Comparison of ENCODE assay signal across 8 cellular contexts in the genomic region with DNA sequence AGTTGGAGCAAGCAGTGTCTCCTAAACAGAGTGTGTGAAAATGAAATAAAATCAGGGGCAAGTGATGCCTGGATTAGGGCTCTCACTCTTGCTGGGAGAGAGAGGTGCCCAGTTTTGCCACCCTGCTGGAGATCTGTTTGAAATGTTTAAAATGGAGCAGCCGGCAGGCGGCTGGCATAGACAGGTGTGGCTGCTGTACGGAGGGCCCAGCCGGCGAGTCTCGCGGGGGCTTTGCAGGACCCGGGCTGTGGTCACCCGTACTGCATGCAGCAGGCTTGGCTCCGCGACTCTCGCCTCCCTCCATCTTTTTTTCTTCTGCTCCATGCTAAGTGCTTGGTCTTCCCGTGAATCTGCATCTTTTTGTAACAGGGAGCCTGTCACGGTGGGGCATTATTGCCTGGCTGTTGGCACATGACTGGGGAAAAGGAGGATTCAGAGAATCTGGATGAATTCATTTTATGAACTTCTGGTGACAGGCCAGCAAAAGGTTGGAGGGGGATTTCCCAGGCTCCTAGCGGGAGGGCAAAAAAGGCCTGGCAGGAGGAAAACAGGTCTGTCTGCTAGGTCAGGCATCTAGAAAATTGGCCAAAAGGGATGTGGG. TPM values are rescaled to one million over a fixed set of nuclear protein-coding genes. Genes with fewer than 3 reads are reported as not detected.
DNase-seq lines count a peak whose midpoint lies in the region; ATAC-seq and TF ChIP-seq lines count a peak whose summit lies in the region.

No MANE protein-coding gene starts in this region.

- no peak for TF ChIP-seq POLR2A in prostate gland (IDR thresholded peaks at IDR 0.05)

- 10% methylated on average over 14 of the region's 15 CpGs for WGBS in prostate gland

- no peaks in the 10 kb centered on the region for H3K27me3 ChIP-seq in prostate gland (replicated peaks; ENCODE audit: insufficient read depth)

- no peaks in the 10 kb centered on the region for H3K36me3 ChIP-seq in prostate gland

- intact Hi-C loops in prostate gland (cut with DNase I) = no loop called here

- DNase-seq in NCI-H82 (lab: John Stamatoyannopoulos, UW) (peak; percentile 21), NCI-H82 treated with DMSO at 0.1 percent for 48 hours (lab: John Stamatoyannopoulos, UW; ENCODE audit: unreplicated experiment) (no peak), UCSD-AML1 (lab: John Stamatoyannopoulos, UW; ENCODE audit: unreplicated experiment) (peak; percentile 41), glomerular visceral epithelial cell (ENCODE audit: extremely low spot score) (peak; percentile 57), prostate gland (ENCODE audit: low spot score) (no peak), NCI-H1436 treated with DMSO at 0.1 percent for 48 hours (lab: John Stamatoyannopoulos, UW) (no peak), epidermal melanocyte (ENCODE audit: insufficient read length, low spot score) (no peak)

- no peak for ATAC-seq in GM21529 (IDR thresholded peaks at IDR 0.05; ENCODE audit: unreplicated experiment)

- no peak overlapping the region for H3K27ac ChIP-seq in prostate gland

- no peaks in the 10 kb centered on the region for H3K9me3 ChIP-seq in prostate gland

- H3K4me1 ChIP-seq in prostate gland (replicated peaks) = peaks cover 2% of the 10 kb centered on the region

- H3K4me3 ChIP-seq in prostate gland = peak overlapping the region; percentile 52 to 71

- TF ChIP-seq CTCF in prostate gland (IDR thresholded peaks at IDR 0.05) = no peak

RNA-seq across cellular contexts. Expression of a gene that starts 1.8 kb away (rescaled TPM):
- total RNA-seq in prostate gland = 10 to 100 TPM; 15.6 to 64.2 TPM

RNA-seq across cellular contexts. Expression of a gene that starts 15.7 kb away (rescaled TPM):
- 10 to 100 TPM; 38.5 to 62.6 TPM for total RNA-seq in prostate gland

Comparison
In these comparisons a context has a peak if more than half of its experiments do, and no peak if none do; other contexts are left out.
1. DNase-seq: peak in NCI-H82 (single experiment), UCSD-AML1 (single experiment) and glomerular visceral epithelial cell (single experiment); none in NCI-H82 treated with DMSO at 0.1 percent for 48 hours (single experiment), prostate gland (single experiment), NCI-H1436 treated with DMSO at 0.1 percent for 48 hours (single experiment) and epidermal melanocyte (single experiment).